1 cellular context compared by ENCODE assay signal in the genomic region with DNA sequence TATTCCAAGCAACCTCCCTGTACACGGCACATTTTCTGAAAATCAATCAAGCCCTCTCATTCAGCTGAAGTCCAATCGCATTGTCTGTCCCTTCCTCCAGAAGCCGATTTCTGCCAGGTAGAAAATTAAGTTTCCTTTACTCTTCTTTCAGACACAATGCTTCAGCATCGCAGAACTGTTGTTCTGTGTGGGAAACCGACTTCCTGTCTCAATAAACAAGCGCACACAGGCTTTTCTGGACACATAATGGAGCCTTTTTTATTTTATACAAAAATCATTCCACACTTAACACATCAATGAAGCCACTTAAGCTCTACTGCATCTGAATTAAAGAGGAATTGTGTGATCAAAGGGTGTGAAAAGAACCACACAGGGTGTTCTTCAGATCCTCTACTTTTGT.
TF ChIP-seq lines count a peak whose summit lies in the region.

No MANE protein-coding gene starts in this region.

TF ChIP-seq in IMR-90, 13 proteins besides CTCF, POLR2A, EP300 and RAD21 (continued from another document):
- TF ChIP-seq, protein P1, sequence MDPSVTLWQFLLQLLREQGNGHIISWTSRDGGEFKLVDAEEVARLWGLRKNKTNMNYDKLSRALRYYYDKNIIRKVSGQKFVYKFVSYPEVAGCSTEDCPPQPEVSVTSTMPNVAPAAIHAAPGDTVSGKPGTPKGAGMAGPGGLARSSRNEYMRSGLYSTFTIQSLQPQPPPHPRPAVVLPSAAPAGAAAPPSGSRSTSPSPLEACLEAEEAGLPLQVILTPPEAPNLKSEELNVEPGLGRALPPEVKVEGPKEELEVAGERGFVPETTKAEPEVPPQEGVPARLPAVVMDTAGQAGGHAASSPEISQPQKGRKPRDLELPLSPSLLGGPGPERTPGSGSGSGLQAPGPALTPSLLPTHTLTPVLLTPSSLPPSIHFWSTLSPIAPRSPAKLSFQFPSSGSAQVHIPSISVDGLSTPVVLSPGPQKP (IDR thresholded peaks at IDR 0.05; ENCODE audit: borderline replicate concordance, low read depth, low read length) = no peak
- TF ChIP-seq CEBPB (IDR thresholded peaks at IDR 0.05; ENCODE audit: low read depth, low read length) = no peak
- TF ChIP-seq BHLHE40 (IDR thresholded peaks at IDR 0.05; ENCODE audit: low read depth, low read length) = no peak
